12 cellular contexts compared by ENCODE assay signal in genomic region chr1:106921186-106921585, GRCh38.
DNase-seq lines count a peak whose midpoint lies in the region; ATAC-seq, FAIRE-seq and TF ChIP-seq lines count a peak whose summit lies in the region.
"Had no signal": no experiment of that assay in that cellular context is flagged by ENCODE, and none has a peak within 500 bp of the region (broad histone marks: within the 10 kb centered on the region; RNA-seq: fewer than 3 reads in every experiment).

No MANE protein-coding gene starts in this region.

- H3K9me3 ChIP-seq in IMR-90 (ENCODE audit: control insufficient read depth, insufficient read depth, low read length) (no peaks in the 10 kb centered on the region), T-helper 17 cell (ENCODE audit: control insufficient read depth, low read length, poor library complexity, severe bottlenecking) (no peaks in the 10 kb centered on the region)
- H3K9me3 ChIP-seq: BLaER1, SJSA1 had no signal

- no peak overlapping the region for H4K91ac ChIP-seq in IMR-90 (ENCODE audit: insufficient read depth, low read depth, low read length)

- H3K9me3 Mint-ChIP-seq in activated naive CD4-positive, alpha-beta T cell treated with anti-CD3 and anti-CD28 coated beads for 36 hours = no peaks in the 10 kb centered on the region

- H3K4me2 ChIP-seq in IMR-90 (ENCODE audit: low read depth, low read length) = no peak overlapping the region
- H3K4me2 ChIP-seq: BLaER1 had no signal

- no peaks in the 10 kb centered on the region for H3K79me1 ChIP-seq in IMR-90 (ENCODE audit: low read depth in 1 of 2, low read length in 2 of 2)

- H4K5ac ChIP-seq in IMR-90 (ENCODE audit: low read depth, low read length) = no peak overlapping the region

- H3K14ac ChIP-seq in IMR-90 (replicated peaks; ENCODE audit: low read depth, low read length) = no peak overlapping the region

- no peaks in the 10 kb centered on the region for H3K4me1 ChIP-seq in IMR-90 (ENCODE audit: control insufficient read depth, insufficient read depth, low read length)
- H3K4me1 ChIP-seq: BLaER1, SJSA1 had no signal

- H4K8ac ChIP-seq in IMR-90 (ENCODE audit: low read depth in 2 of 2, low read length in 2 of 2) = no peak overlapping the region

- H3K56ac ChIP-seq in IMR-90 (ENCODE audit: extremely low read depth, insufficient read depth, low read length) = no peak overlapping the region

- no peaks in the 10 kb centered on the region for H3K36me3 Mint-ChIP-seq in activated naive CD4-positive, alpha-beta T cell treated with anti-CD3 and anti-CD28 coated beads for 36 hours (ENCODE audit: low read depth)
- no peaks in the 10 kb centered on the region for H3K36me3 Mint-ChIP-seq in T-helper 17 cell (ENCODE audit: low read depth)

- intact Hi-C loops in IMR-90 (cut with micrococcal nuclease) = no loop called here
- intact Hi-C loops in activated naive CD4-positive, alpha-beta T cell treated with anti-CD3 and anti-CD28 coated beads for 36 hours (cut with micrococcal nuclease) = no loop called here

- H2BK15ac ChIP-seq in IMR-90 (ENCODE audit: low read depth, low read length) = no peak overlapping the region

- ATAC-seq in IMR-90 (ENCODE audit: low read depth) (no peak), T-helper 17 cell (no peak)
- ATAC-seq: HCT116 had no signal

- DNase-seq in IMR-90 = peak; percentile 38
- DNase-seq in astrocyte of the hippocampus (ENCODE audit: low read depth, low spot score) = peak; percentile 7
- peak; percentile 19 for DNase-seq in fibroblast of the aortic adventitia (ENCODE audit: low read depth)
- no peak for DNase-seq in activated CD4-positive, alpha-beta T cell treated with anti-CD3 and anti-CD28 coated beads, Interleukin-2, amount 50 U/mL, for 4 hours
- no peak for DNase-seq in activated naive CD4-positive, alpha-beta T cell treated with anti-CD3 and anti-CD28 coated beads for 36 hours
- DNase-seq in T-helper 17 cell = no peak
- no peak for DNase-seq in urothelium cell line (ENCODE audit: low spot score)
- DNase-seq: DMS 273 treated with DMSO at 0.1 percent for 48 hours, NCI-H345 had no signal

- H3K4me3 ChIP-seq in IMR-90 (ENCODE audit: insufficient read depth, low read depth, low read length) = no peak overlapping the region
- H3K4me3 ChIP-seq in fibroblast of the aortic adventitia (ENCODE audit: low read depth, low read length) = no peak overlapping the region
- H3K4me3 ChIP-seq: BLaER1, SJSA1 had no signal

- no peak overlapping the region for H2BK5ac ChIP-seq in IMR-90 (ENCODE audit: low read depth, low read length, poor library complexity, severe bottlenecking)

- no peak overlapping the region for H3K23ac ChIP-seq in IMR-90 (ENCODE audit: low read depth, low read length)

- POLR2A ChIA-PET in IMR-90 (lab: Charles Lee; ENCODE audit: unreplicated experiment) = no interaction called here

- in situ Hi-C loops in IMR-90 (cut with MboI; ENCODE audit: low sequenced_read_pairs) = no loop called here

- no peak for TF ChIP-seq RAD21 in IMR-90 (IDR thresholded peaks at IDR 0.05; ENCODE audit: low read length)

- no peak overlapping the region for H2AFZ ChIP-seq in IMR-90 (replicated peaks; ENCODE audit: low read length, poor library complexity)

- no peaks in the 10 kb centered on the region for H3K27me3 ChIP-seq in IMR-90 (ENCODE audit: control insufficient read depth, insufficient read depth, low read length)
- H3K27me3 ChIP-seq: BLaER1, SJSA1 had no signal

- no peaks in the 10 kb centered on the region for H3K9me1 ChIP-seq in IMR-90 (ENCODE audit: insufficient read depth, low read length)

- dilution Hi-C loops in IMR-90 (cut with HindIII; ENCODE audit: low sequenced_read_pairs, unreplicated experiment) = no loop called here

- H2AK5ac ChIP-seq in IMR-90 (ENCODE audit: low read depth, low read length) = no peak overlapping the region

- H3K27ac Mint-ChIP-seq in activated naive CD4-positive, alpha-beta T cell treated with anti-CD3 and anti-CD28 coated beads for 36 hours = no peak overlapping the region
- no peak overlapping the region for H3K27ac Mint-ChIP-seq in T-helper 17 cell

- no peak overlapping the region for H2BK20ac ChIP-seq in IMR-90 (ENCODE audit: low read depth, low read length)

- no peaks in the 10 kb centered on the region for H3K36me3 ChIP-seq in IMR-90 (ENCODE audit: control insufficient read depth, insufficient read depth, low read length)
- H3K36me3 ChIP-seq: BLaER1, SJSA1 had no signal

- FAIRE-seq in urothelium cell line (lab: Jason Lieb, UNC) = no peak

- H3K4me1 Mint-ChIP-seq in activated naive CD4-positive, alpha-beta T cell treated with anti-CD3 and anti-CD28 coated beads for 36 hours (ENCODE audit: low read depth) = no peaks in the 10 kb centered on the region
- H3K4me1 Mint-ChIP-seq in T-helper 17 cell = no peaks in the 10 kb centered on the region

- no peaks in the 10 kb centered on the region for H4K20me1 ChIP-seq in IMR-90 (ENCODE audit: insufficient read depth, low read length)
- H4K20me1 ChIP-seq: BLaER1 had no signal

- no peak overlapping the region for H2AK9ac ChIP-seq in IMR-90 (replicated peaks; ENCODE audit: low read depth, low read length, poor library complexity)

- no peak overlapping the region for H3K27ac ChIP-seq in IMR-90 (ENCODE audit: insufficient read depth, low read length)
- H3K27ac ChIP-seq: BLaER1, SJSA1 had no signal

- no peak overlapping the region for H3K18ac ChIP-seq in IMR-90 (ENCODE audit: low read depth, low read length)

- TF ChIP-seq CTCF in IMR-90 (conservative IDR thresholded peaks at IDR 0.05; ENCODE audit: low read depth, low read length) (no peak), fibroblast of the aortic adventitia (IDR thresholded peaks at IDR 0.05; ENCODE audit: insufficient read depth, low read length) (no peak)

- CTCF ChIA-PET in IMR-90 (lab: Yijun Ruan, JAX) = no interaction called here
- CTCF ChIA-PET in activated naive CD4-positive, alpha-beta T cell treated with anti-CD3 and anti-CD28 coated beads for 36 hours (lab: Charles Lee) = interaction anchor here (0.6 kb wide), 1 partner anchor 890 kb away, joined by 3 read pairs; no protein-coding TSS in a partner anchor

- no peak for TF ChIP-seq POLR2A in IMR-90 (IDR thresholded peaks at IDR 0.05; ENCODE audit: low read depth, low read length)

- no peak overlapping the region for H3K4ac ChIP-seq in IMR-90 (ENCODE audit: low read depth, low read length)

- H3K27me3 Mint-ChIP-seq in activated naive CD4-positive, alpha-beta T cell treated with anti-CD3 and anti-CD28 coated beads for 36 hours (ENCODE audit: low read depth) = no peaks in the 10 kb centered on the region
- no peaks in the 10 kb centered on the region for H3K27me3 Mint-ChIP-seq in T-helper 17 cell

- no peak overlapping the region for H3K4me3 Mint-ChIP-seq in activated naive CD4-positive, alpha-beta T cell treated with anti-CD3 and anti-CD28 coated beads for 36 hours
- no peak overlapping the region for H3K4me3 Mint-ChIP-seq in T-helper 17 cell

- no peak overlapping the region for H3K9ac ChIP-seq in IMR-90 (ENCODE audit: low read depth, low read length)
- H3K9ac ChIP-seq: BLaER1 had no signal

- no peak overlapping the region for H2BK120ac ChIP-seq in IMR-90 (ENCODE audit: low read depth, low read length)

- BruUV-seq in IMR-90 (replicated peaks; lab: Mats Ljungman, UMichigan) = no TSS peak

TF ChIP-seq in IMR-90, 13 proteins besides CTCF, POLR2A, EP300 and RAD21:
- TF ChIP-seq NFE2L2 (IDR thresholded peaks at IDR 0.05; ENCODE audit: low read depth, low read length) (no peak), MAZ (IDR thresholded peaks at IDR 0.05; ENCODE audit: borderline replicate concordance, low read depth, low read length) (no peak), RFX5 (IDR thresholded peaks at IDR 0.05; ENCODE audit: low read depth, low read length) (no peak), CEBPB (IDR thresholded peaks at IDR 0.05; ENCODE audit: low read depth, low read length) (no peak), BHLHE40 (IDR thresholded peaks at IDR 0.05; ENCODE audit: low read depth, low read length) (no peak), CHD1 (IDR thresholded peaks at IDR 0.05; ENCODE audit: low read depth, low read length) (no peak), SMC3 (IDR thresholded peaks at IDR 0.05; ENCODE audit: low read depth, low read length) (no peak), USF2 (IDR thresholded peaks at IDR 0.05; ENCODE audit: low read depth, low read length) (no peak), FOS (IDR thresholded peaks at IDR 0.05; ENCODE audit: low read depth, low read length) (no peak), MAFK (IDR thresholded peaks at IDR 0.05; ENCODE audit: low read depth, low read length) (no peak), RCOR1 (IDR thresholded peaks at IDR 0.05; ENCODE audit: insufficient replicate concordance, low read length) (no peak), ELK1 (IDR thresholded peaks at IDR 0.05; ENCODE audit: borderline replicate concordance, low read depth, low read length) (no peak), MXI1 (IDR thresholded peaks at IDR 0.05; ENCODE audit: borderline replicate concordance, low read depth, low read length) (no peak)

Comparison
In these comparisons a context has a peak if more than half of its experiments do, and no peak if none do; other contexts are left out.
1. DNase-seq: peak in IMR-90 (single experiment), astrocyte of the hippocampus (single experiment) and fibroblast of the aortic adventitia (single experiment); none in activated CD4-positive, alpha-beta T cell treated with anti-CD3 and anti-CD28 coated beads, Interleukin-2, amount 50 U/mL, for 4 hours (0 of 2), activated naive CD4-positive, alpha-beta T cell treated with anti-CD3 and anti-CD28 coated beads for 36 hours (single experiment), T-helper 17 cell (0 of 3) and urothelium cell line (single experiment).